3 cellular contexts compared by ENCODE assay signal in the genomic region with DNA sequence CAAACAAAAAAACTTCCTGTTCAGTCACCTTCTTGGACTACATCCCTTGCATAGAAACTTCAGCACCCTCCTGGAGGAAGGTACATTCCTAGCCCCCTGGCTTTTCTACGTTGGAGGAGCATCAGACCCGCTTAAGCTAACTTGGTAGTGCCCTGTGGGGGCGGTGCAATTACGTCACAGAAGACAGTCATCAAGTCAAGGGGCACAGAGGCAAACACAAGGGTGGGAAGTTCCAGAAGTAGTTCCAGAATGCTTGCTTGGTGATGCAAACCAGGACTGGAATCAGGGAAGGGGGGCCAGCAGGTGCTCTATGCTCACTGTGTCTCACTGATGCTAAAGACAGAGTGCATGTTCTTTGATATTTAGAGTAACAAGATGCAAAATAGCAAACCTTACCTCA.
TF ChIP-seq lines count a peak whose summit lies in the region.

No MANE protein-coding gene starts in this region.

TF ChIP-seq in A549, 52 proteins besides CTCF, POLR2A, EP300 and RAD21:
- TF ChIP-seq BHLHE40 (IDR thresholded peaks at IDR 0.05; ENCODE audit: low read depth, low read length) (no peak), CEBPB (IDR thresholded peaks at IDR 0.05) (0 out of 4 replicates have a peak, but pooled peaks of 1 of the 2 experiments have one; percentile 32), FOSL2 (IDR thresholded peaks at IDR 0.05) (no peak), FOSL2 (CRISPR knock-in tag; IDR thresholded peaks at IDR 0.05) (peak; percentile 44; the same call in 1 of the 2 replicates), TFCP2L1 (CRISPR knock-in tag; IDR thresholded peaks at IDR 0.05) (no peak), HOXA7 (CRISPR knock-in tag; IDR thresholded peaks at IDR 0.05) (no peak), CHD4 (IDR thresholded peaks at IDR 0.05; ENCODE audit: borderline replicate concordance) (no peak), ESRRA (IDR thresholded peaks at IDR 0.05; ENCODE audit: borderline replicate concordance, low read length) (no peak), RCOR1 (IDR thresholded peaks at IDR 0.05; ENCODE audit: low read depth, low read length) (no peak), HOXB13 (CRISPR knock-in tag; IDR thresholded peaks at IDR 0.05; ENCODE audit: low read depth) (no peak), JUN (IDR thresholded peaks at IDR 0.05) (no peak), MYC (IDR thresholded peaks at IDR 0.05; ENCODE audit: borderline replicate concordance, low read length) (no peak), KDM1A (IDR thresholded peaks at IDR 0.05; ENCODE audit: low read depth) (no peak), EHF (CRISPR knock-in tag; IDR thresholded peaks at IDR 0.05) (no peak), RFX5 (IDR thresholded peaks at IDR 0.05) (no peak)
- TF ChIP-seq, protein P1, sequence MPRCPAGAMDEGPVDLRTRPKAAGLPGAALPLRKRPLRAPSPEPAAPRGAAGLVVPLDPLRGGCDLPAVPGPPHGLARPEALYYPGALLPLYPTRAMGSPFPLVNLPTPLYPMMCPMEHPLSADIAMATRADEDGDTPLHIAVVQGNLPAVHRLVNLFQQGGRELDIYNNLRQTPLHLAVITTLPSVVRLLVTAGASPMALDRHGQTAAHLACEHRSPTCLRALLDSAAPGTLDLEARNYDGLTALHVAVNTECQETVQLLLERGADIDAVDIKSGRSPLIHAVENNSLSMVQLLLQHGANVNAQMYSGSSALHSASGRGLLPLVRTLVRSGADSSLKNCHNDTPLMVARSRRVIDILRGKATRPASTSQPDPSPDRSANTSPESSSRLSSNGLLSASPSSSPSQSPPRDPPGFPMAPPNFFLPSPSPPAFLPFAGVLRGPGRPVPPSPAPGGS (IDR thresholded peaks at IDR 0.05) = no peak

TF ChIP-seq in GM12878, 131 proteins besides CTCF, POLR2A, EP300 and RAD21:
- peak in 1 of 2 experiments; percentile 74; a peak in 1 of 3 replicates for TF ChIP-seq EGR1 (IDR thresholded peaks at IDR 0.05; ENCODE audit: borderline replicate concordance in 1 of 2, low read depth in 2 of 2, low read length in 2 of 2)
- peak; percentile 83 for TF ChIP-seq CREB1 (IDR thresholded peaks at IDR 0.05; ENCODE audit: low read depth)
- peak; percentile 86 for TF ChIP-seq CREM (IDR thresholded peaks at IDR 0.05; ENCODE audit: low read depth)
- TF ChIP-seq SIX5 (IDR thresholded peaks at IDR 0.05; ENCODE audit: low read depth, low read length, severe bottlenecking) = no peak
- no peak for TF ChIP-seq RAD51 (IDR thresholded peaks at IDR 0.05)
- TF ChIP-seq JUNB (IDR thresholded peaks at IDR 0.05) = peak; percentile 45; the same call in 1 of the 2 replicates
- TF ChIP-seq SMC3 (IDR thresholded peaks at IDR 0.05; ENCODE audit: borderline replicate concordance, low read length) = no peak
- TF ChIP-seq ELK1 (IDR thresholded peaks at IDR 0.05; ENCODE audit: low read depth, low read length) = no peak
- TF ChIP-seq EED (IDR thresholded peaks at IDR 0.05; ENCODE audit: low read depth) = peak; percentile 75
- TF ChIP-seq RUNX3 (IDR thresholded peaks at IDR 0.05; ENCODE audit: low read length) = no peak; the same call in 1 of the 2 replicates

TF ChIP-seq in HepG2, 621 proteins besides CTCF, POLR2A, EP300 and RAD21:
- TF ChIP-seq, protein P2, sequence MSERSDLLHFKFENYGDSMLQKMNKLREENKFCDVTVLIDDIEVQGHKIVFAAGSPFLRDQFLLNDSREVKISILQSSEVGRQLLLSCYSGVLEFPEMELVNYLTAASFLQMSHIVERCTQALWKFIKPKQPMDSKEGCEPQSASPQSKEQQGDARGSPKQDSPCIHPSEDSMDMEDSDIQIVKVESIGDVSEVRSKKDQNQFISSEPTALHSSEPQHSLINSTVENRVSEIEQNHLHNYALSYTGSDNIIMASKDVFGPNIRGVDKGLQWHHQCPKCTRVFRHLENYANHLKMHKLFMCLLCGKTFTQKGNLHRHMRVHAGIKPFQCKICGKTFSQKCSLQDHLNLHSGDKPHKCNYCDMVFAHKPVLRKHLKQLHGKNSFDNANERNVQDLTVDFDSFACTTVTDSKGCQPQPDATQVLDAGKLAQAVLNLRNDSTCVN (CRISPR knock-in tag; IDR thresholded peaks at IDR 0.05; ENCODE audit: borderline replicate concordance) = peak; percentile 95
- TF ChIP-seq CREB1 (IDR thresholded peaks at IDR 0.05) = peak; percentile 70
- no peak for TF ChIP-seq CREB1 (CRISPR knock-in tag; IDR thresholded peaks at IDR 0.05)
- no peak for TF ChIP-seq POLR2AphosphoS2 (IDR thresholded peaks at IDR 0.05; ENCODE audit: low read depth, low read length)
- TF ChIP-seq FOSL2 (CRISPR knock-in tag; IDR thresholded peaks at IDR 0.05) = 0 out of 2 replicates have a peak, but pooled peaks have one; percentile 25
